In the genomic region with DNA sequence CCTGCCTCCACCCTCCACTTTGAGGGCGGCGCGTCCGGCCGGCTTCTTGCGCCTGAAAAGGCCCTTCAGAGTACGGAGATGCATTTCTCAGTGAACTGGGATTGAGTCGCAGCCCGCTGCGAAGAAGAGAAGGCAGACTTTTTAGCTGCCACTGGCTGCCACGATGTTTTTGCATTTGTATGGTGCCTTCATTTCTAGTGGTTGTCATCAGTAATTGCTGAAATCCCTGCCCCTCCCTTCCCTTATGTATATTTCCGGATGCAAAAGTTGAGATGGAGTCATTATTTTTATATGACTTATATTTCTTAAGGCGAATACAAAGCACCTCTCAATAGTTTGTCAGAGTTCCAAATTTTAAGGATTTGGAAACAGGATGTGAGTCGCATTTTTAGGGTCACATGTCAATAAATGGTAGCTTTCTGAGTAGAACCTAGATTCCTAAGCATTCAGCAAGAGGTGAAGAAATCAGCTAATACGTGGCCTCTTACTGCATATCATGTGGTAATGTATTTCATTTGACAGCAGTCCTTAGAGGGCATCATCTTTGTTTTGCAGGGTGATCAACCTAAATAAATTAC, we compare ENCODE assay signal across 8 cellular contexts. TPM values are rescaled to one million over a fixed set of nuclear protein-coding genes. Genes with fewer than 3 reads are reported as not detected.
DNase-seq lines count a peak whose midpoint lies in the region; ATAC-seq, FAIRE-seq and TF ChIP-seq lines count a peak whose summit lies in the region.

No MANE protein-coding gene starts in this region.

- peaks cover 48% of the 10 kb centered on the region for H3K79me2 ChIP-seq in astrocyte (ENCODE audit: insufficient read depth, low read length)

- TF ChIP-seq POLR2A in lower leg skin (IDR thresholded peaks at IDR 0.05) = no peak

- DNase-seq in Caco-2 (no peak), KBM-7 (peak; percentile 25), astrocyte (ENCODE audit: low read depth) (peak; percentile 2), lower leg skin (ENCODE audit: low spot score in 2 of 2) (no peak), upper lobe of right lung (no peak), RPMI8226 (no peak), cortex of kidney (lab: John Stamatoyannopoulos, UW) (no peak), NCI-H1436 (lab: John Stamatoyannopoulos, UW) (no peak)

- peak overlapping the region; percentile 93 for H2AFZ ChIP-seq in astrocyte (ENCODE audit: low read depth, low read length)

- H3K9me3 Mint-ChIP-seq in Caco-2 (ENCODE audit: unreplicated experiment) (no peaks in the 10 kb centered on the region), astrocyte (ENCODE audit: unreplicated experiment) (no peaks in the 10 kb centered on the region)

- WGBS in lower leg skin, 2 donors = 2 to 16% methylated on average over 8 to 15 of the region's 15 CpGs

- TSS peak; percentile 54 for BruUV-seq in Caco-2 (replicated peaks; lab: Mats Ljungman, UMichigan)

- peak overlapping the region; percentile 85 for H3K4me2 ChIP-seq in astrocyte (ENCODE audit: low read length)

- H3K27me3 ChIP-seq in Caco-2 (replicated peaks; ENCODE audit: control insufficient read depth, insufficient read depth, low read length) (no peaks in the 10 kb centered on the region), astrocyte (ENCODE audit: insufficient read depth, low read length) (no peaks in the 10 kb centered on the region), upper lobe of right lung (no peaks in the 10 kb centered on the region)

- H3K36me3 ChIP-seq in Caco-2 (ENCODE audit: control insufficient read depth, insufficient read depth, low read length) = no peaks in the 10 kb centered on the region
- H3K36me3 ChIP-seq in astrocyte (ENCODE audit: insufficient read depth, low read length) = no peaks in the 10 kb centered on the region
- no peaks in the 10 kb centered on the region for H3K36me3 ChIP-seq in upper lobe of right lung

- CTCF ChIA-PET in Caco-2 (lab: Charles Lee) = interaction anchor here (1.2 to 1.5 kb wide), 3 partner anchors 9 to 71 kb away, joined by 3 to 4 read pairs (median 3); no protein-coding TSS in a partner anchor

- intact Hi-C loops in Caco-2 (cut with micrococcal nuclease; ENCODE audit: unreplicated experiment) = no loop called here
- intact Hi-C loops in lower leg skin (cut with DNase I; ENCODE audit: low total_unique reads) = no loop called here
- intact Hi-C loops in upper lobe of right lung (cut with DNase I) = no loop called here

- H3K27me3 Mint-ChIP-seq in Caco-2 (ENCODE audit: insufficient read depth, unreplicated experiment) (no peaks in the 10 kb centered on the region), astrocyte (ENCODE audit: low read depth, unreplicated experiment) (no peaks in the 10 kb centered on the region)

- H3K4me3 Mint-ChIP-seq in Caco-2 (ENCODE audit: unreplicated experiment) (peak overlapping the region; percentile 97), astrocyte (ENCODE audit: unreplicated experiment) (peak overlapping the region; percentile 84)

- H3K9me3 ChIP-seq in Caco-2 (no peaks in the 10 kb centered on the region), astrocyte (ENCODE audit: insufficient read depth, low read depth, low read length) (no peaks in the 10 kb centered on the region), upper lobe of right lung (no peaks in the 10 kb centered on the region)

- no peak for ATAC-seq in upper lobe of right lung

- H3K4me3 ChIP-seq in Caco-2 (ENCODE audit: low read depth, low read length) = peak overlapping the region; percentile 66
- H3K4me3 ChIP-seq in astrocyte (ENCODE audit: insufficient read depth, low read depth, low read length) = peak overlapping the region; percentile 80
- H3K4me3 ChIP-seq in lower leg skin (ENCODE audit: low read depth, poor library complexity, severe bottlenecking) = peak overlapping the region; percentile 50
- H3K4me3 ChIP-seq in upper lobe of right lung = peak overlapping the region; percentile 64

- no peak for TF ChIP-seq CTCF in Caco-2 (IDR thresholded peaks at IDR 0.05; ENCODE audit: insufficient read depth in 1 of 2, low read depth in 1 of 2, low read length in 1 of 2, severe bottlenecking in 1 of 2, unreplicated experiment in 1 of 2)
- no peak for TF ChIP-seq CTCF in astrocyte (IDR thresholded peaks at IDR 0.05; ENCODE audit: insufficient read depth, low read depth, low read length)
- no peak for TF ChIP-seq CTCF in lower leg skin (IDR thresholded peaks at IDR 0.05)
- no peak for TF ChIP-seq CTCF in upper lobe of right lung (IDR thresholded peaks at IDR 0.05)

- H3K4me1 ChIP-seq in Caco-2 (no peaks in the 10 kb centered on the region), astrocyte (ENCODE audit: insufficient read depth, low read length) (peaks cover 4% of the 10 kb centered on the region), upper lobe of right lung (peaks cover 10% of the 10 kb centered on the region)

- H3K27ac ChIP-seq in astrocyte (ENCODE audit: low read depth, low read length) = peak overlapping the region; percentile 65
- peak overlapping the region; percentile 84 for H3K27ac ChIP-seq in upper lobe of right lung

- H3K27ac Mint-ChIP-seq in Caco-2 (ENCODE audit: unreplicated experiment) = no peak overlapping the region
- H3K27ac Mint-ChIP-seq in astrocyte (ENCODE audit: unreplicated experiment) = no peak overlapping the region

- peaks cover 29% of the 10 kb centered on the region for H4K20me1 ChIP-seq in astrocyte (ENCODE audit: insufficient read depth, low read length)

- POLR2A ChIA-PET in Caco-2 (lab: Charles Lee) = no interaction called here

- in situ Hi-C loops in KBM-7 (cut with MboI; ENCODE audit: low pct_unique_long_range_greater_than_20kb, low sequenced_read_pairs) = no loop called here

- H3K9ac ChIP-seq in astrocyte (ENCODE audit: low read length) = peak overlapping the region; percentile 79

- FAIRE-seq in astrocyte (lab: Jason Lieb, UNC) = peak; percentile 73

- peaks cover 5% of the 10 kb centered on the region for H3K4me1 Mint-ChIP-seq in Caco-2 (ENCODE audit: low read depth, unreplicated experiment)
- peaks cover 7% of the 10 kb centered on the region for H3K4me1 Mint-ChIP-seq in astrocyte (ENCODE audit: low read depth, unreplicated experiment)

- H3K36me3 Mint-ChIP-seq in Caco-2 (ENCODE audit: insufficient read depth, unreplicated experiment) (peaks cover 7% of the 10 kb centered on the region), astrocyte (ENCODE audit: low read depth, unreplicated experiment) (peaks cover 1% of the 10 kb centered on the region)

RNA-seq across cellular contexts. Expression of a gene that starts 0.7 kb away (rescaled TPM):
- total RNA-seq in Caco-2 (2022) (86.6 and 90.0 TPM in 2 replicates), astrocyte (153 and 185 TPM in 2 replicates), lower leg skin (100 to 1,000 TPM in 3 of 4 donors, 10 to 100 TPM in 1; 92.6 to 141 (median 122) TPM), upper lobe of right lung (130 TPM)

RNA-seq across cellular contexts. Expression of a gene that starts 41.8 kb away (rescaled TPM):
- total RNA-seq in Caco-2 (2022) (not detected in 2 replicates), astrocyte (not detected in 2 replicates), lower leg skin (not detected), upper lobe of right lung (not detected)

Comparison
In these comparisons a context has a peak if more than half of its experiments do, and no peak if none do; other contexts are left out.
1. DNase-seq: peak in KBM-7 (single experiment) and astrocyte (single experiment); none in Caco-2 (0 of 2), lower leg skin (0 of 2), upper lobe of right lung (single experiment), RPMI8226 (single experiment), cortex of kidney (single experiment) and NCI-H1436 (single experiment).
2. Peak in every context shown above with its lines, with median percentiles within 50 percentile points of each other: H3K4me3 ChIP-seq.